ENCODE assay signal across 20 cellular contexts in genomic region chr6:122799916-122800701, GRCh38. TPM values are rescaled to one million over a fixed set of nuclear protein-coding genes. Genes with fewer than 3 reads are reported as not detected.
A peak's percentile ranks its signal among the peaks of the same experiment; 100 is the strongest.
DNase-seq lines count a peak whose midpoint lies in the region; ATAC-seq and TF ChIP-seq lines count a peak whose summit lies in the region.
"Had no signal": no experiment of that assay in that cellular context is flagged by ENCODE, and none has a peak within 500 bp of the region (broad histone marks: within the 10 kb centered on the region; RNA-seq: fewer than 3 reads in every experiment).

No MANE protein-coding gene starts in this region.

- H3K4me2 ChIP-seq in IMR-90 (ENCODE audit: low read depth, low read length) (no peak overlapping the region), hepatocyte (peak overlapping the region; percentile 14), smooth muscle cell (peak overlapping the region; percentile 52)
- H3K4me2 ChIP-seq: GM23338 had no signal

- H3K14ac ChIP-seq in IMR-90 (replicated peaks; ENCODE audit: low read depth, low read length) = peak overlapping the region; percentile 2; the same call in 1 of the 2 replicates

- dilution Hi-C loops in IMR-90 (cut with HindIII; ENCODE audit: low sequenced_read_pairs, unreplicated experiment) = no loop called here

- H3K9me3 ChIP-seq in IMR-90 (ENCODE audit: control insufficient read depth, insufficient read depth, low read length) (no peaks in the 10 kb centered on the region), hepatocyte (ENCODE audit: low read depth) (no peaks in the 10 kb centered on the region), smooth muscle cell (replicated peaks; ENCODE audit: low read depth) (no peaks in the 10 kb centered on the region)
- H3K9me3 ChIP-seq: spleen had no signal

- in situ Hi-C loops in IMR-90 (cut with MboI; ENCODE audit: low sequenced_read_pairs) = no loop called here

- no peaks in the 10 kb centered on the region for H3K36me3 Mint-ChIP-seq in activated CD4-positive, alpha-beta T cell treated with anti-CD3 and anti-CD28 coated beads, Interleukin-2, amount 10 ng/mL, durations not matched to agents 7 days and 5 days (ENCODE audit: low read depth)
- H3K36me3 Mint-ChIP-seq: activated naive CD8-positive, alpha-beta T cell treated with anti-CD3 and anti-CD28 coated beads, Interleukin-2, amount 10 ng/mL, durations not matched to agents 7 days and 5 days; T-cell had no signal

- H3K27me3 Mint-ChIP-seq in activated CD4-positive, alpha-beta T cell treated with anti-CD3 and anti-CD28 coated beads, Interleukin-2, amount 10 ng/mL, durations not matched to agents 7 days and 5 days = no peaks in the 10 kb centered on the region
- H3K27me3 Mint-ChIP-seq: CD4-positive, alpha-beta T cell; T-cell had no signal

- 0 out of 2 replicates have a peak overlapping the region, but pooled peaks have one; percentile 6 for H3K23ac ChIP-seq in IMR-90 (ENCODE audit: low read depth, low read length)

- H3K36me3 ChIP-seq in IMR-90 (ENCODE audit: control insufficient read depth, insufficient read depth, low read length) (peaks cover 36% of the 10 kb centered on the region), hepatocyte (replicated peaks; ENCODE audit: insufficient read depth, low read depth) (no peaks in the 10 kb centered on the region), smooth muscle cell (ENCODE audit: low read depth) (no peaks in the 10 kb centered on the region)

- no peaks in the 10 kb centered on the region for H3K4me1 Mint-ChIP-seq in activated CD4-positive, alpha-beta T cell treated with anti-CD3 and anti-CD28 coated beads, Interleukin-2, amount 10 ng/mL, durations not matched to agents 7 days and 5 days
- H3K4me1 Mint-ChIP-seq: activated naive CD8-positive, alpha-beta T cell treated with anti-CD3 and anti-CD28 coated beads, Interleukin-2, amount 10 ng/mL, durations not matched to agents 7 days and 5 days; T-cell had no signal

- H3K9ac ChIP-seq in IMR-90 (ENCODE audit: low read depth, low read length) (no peak overlapping the region), smooth muscle cell (ENCODE audit: low read depth) (no peak overlapping the region)

- no peak overlapping the region for H2BK5ac ChIP-seq in IMR-90 (ENCODE audit: low read depth, low read length, poor library complexity, severe bottlenecking)

- peak overlapping the region; percentile 95 for H3K18ac ChIP-seq in IMR-90 (ENCODE audit: low read depth, low read length)

- H3K27ac Mint-ChIP-seq in activated CD4-positive, alpha-beta T cell treated with anti-CD3 and anti-CD28 coated beads, Interleukin-2, amount 10 ng/mL, durations not matched to agents 7 days and 5 days = no peak overlapping the region
- H3K27ac Mint-ChIP-seq: activated naive CD8-positive, alpha-beta T cell treated with anti-CD3 and anti-CD28 coated beads, Interleukin-2, amount 10 ng/mL, durations not matched to agents 7 days and 5 days; CD4-positive, alpha-beta T cell; GM23338; T-cell had no signal

- no peak overlapping the region for H4K8ac ChIP-seq in IMR-90 (ENCODE audit: low read depth in 2 of 2, low read length in 2 of 2)

- POLR2A ChIA-PET in IMR-90 (lab: Charles Lee; ENCODE audit: unreplicated experiment) = interaction anchor here (0.5 kb wide), 1 partner anchor 13 kb away, joined by 3 read pairs; no protein-coding TSS in a partner anchor
- POLR2A ChIA-PET in activated CD4-positive, alpha-beta T cell treated with anti-CD3 and anti-CD28 coated beads, Interleukin-2, amount 10 ng/mL, durations not matched to agents 7 days and 5 days (lab: Charles Lee) = no interaction called here

- WGBS in IMR-90 (ENCODE audit: extremely low coverage in 2 of 2, insufficient read length in 1 of 2), 2 experiments = 93% methylated on average over 3 of the region's 5 CpGs; no CpG with 5 or more reads in 1 of the 2 experiments
- 52% methylated on average over 5 of the region's 5 CpGs for WGBS in hepatocyte (ENCODE audit: low lambda C conversion rate, missing lambda C conversion rate)
- 8% methylated on average over 5 of the region's 5 CpGs for whole genome bisulfite sequencing in smooth muscle cell (ENCODE audit: low lambda C conversion rate)

- H3K4me3 Mint-ChIP-seq in activated CD4-positive, alpha-beta T cell treated with anti-CD3 and anti-CD28 coated beads, Interleukin-2, amount 10 ng/mL, durations not matched to agents 7 days and 5 days = no peak overlapping the region
- H3K4me3 Mint-ChIP-seq: activated naive CD8-positive, alpha-beta T cell treated with anti-CD3 and anti-CD28 coated beads, Interleukin-2, amount 10 ng/mL, durations not matched to agents 7 days and 5 days; CD4-positive, alpha-beta T cell; GM23338; neural crest cell; T-cell had no signal

- no peak overlapping the region; the same call in 1 of the 2 replicates for H4K91ac ChIP-seq in IMR-90 (ENCODE audit: insufficient read depth, low read depth, low read length)

- no peak for TF ChIP-seq CTCF in IMR-90 (conservative IDR thresholded peaks at IDR 0.05; ENCODE audit: low read depth, low read length)
- TF ChIP-seq CTCF in hepatocyte (IDR thresholded peaks at IDR 0.05; ENCODE audit: poor library complexity) = no peak
- no peak for TF ChIP-seq CTCF in smooth muscle cell (IDR thresholded peaks at IDR 0.05; ENCODE audit: borderline replicate concordance, insufficient read depth, poor library complexity, severe bottlenecking)

- H2BK15ac ChIP-seq in IMR-90 (ENCODE audit: low read depth, low read length) = no peak overlapping the region; the same call in 2 of the 3 replicates

- H4K20me1 ChIP-seq in IMR-90 (ENCODE audit: insufficient read depth, low read length) (no peaks in the 10 kb centered on the region), hepatocyte (ENCODE audit: insufficient read depth, poor library complexity, severe bottlenecking) (no peaks in the 10 kb centered on the region), smooth muscle cell (ENCODE audit: low read depth) (peaks cover 8% of the 10 kb centered on the region)

- H3F3A ChIP-seq in smooth muscle cell (ENCODE audit: low read depth) = peaks cover 29% of the 10 kb centered on the region

- H3K27ac ChIP-seq in IMR-90 (ENCODE audit: insufficient read depth, low read length) (peak overlapping the region; percentile 94), hepatocyte (peak overlapping the region; percentile 75), smooth muscle cell (ENCODE audit: low read depth) (peak overlapping the region; percentile 73)
- H3K27ac ChIP-seq: spleen had no signal

- peaks cover 13% of the 10 kb centered on the region for H3K9me1 ChIP-seq in IMR-90 (ENCODE audit: insufficient read depth, low read length)

- H3K79me2 ChIP-seq in hepatocyte = peaks cover 28% of the 10 kb centered on the region
- H3K79me2 ChIP-seq in smooth muscle cell (ENCODE audit: low read depth) = no peaks in the 10 kb centered on the region

- peak overlapping the region; percentile 91 for H4K5ac ChIP-seq in IMR-90 (ENCODE audit: low read depth, low read length)

- peaks cover 27% of the 10 kb centered on the region for H3K4me1 ChIP-seq in IMR-90 (ENCODE audit: control insufficient read depth, insufficient read depth, low read length)
- H3K4me1 ChIP-seq in hepatocyte (ENCODE audit: insufficient read depth) = peaks cover 53% of the 10 kb centered on the region
- peaks cover 17% of the 10 kb centered on the region for H3K4me1 ChIP-seq in smooth muscle cell (ENCODE audit: low read depth)
- H3K4me1 ChIP-seq: spleen had no signal

- no peak for TF ChIP-seq RAD21 in IMR-90 (IDR thresholded peaks at IDR 0.05; ENCODE audit: low read length)

- H3K56ac ChIP-seq in IMR-90 (ENCODE audit: extremely low read depth, insufficient read depth, low read length) = no peak overlapping the region

- peak overlapping the region; percentile 53; the same call in 1 of the 2 replicates for H2BK20ac ChIP-seq in IMR-90 (ENCODE audit: low read depth, low read length)

- intact Hi-C loops in IMR-90 (cut with micrococcal nuclease) (no loop called here), left ventricle myocardium superior (cut with micrococcal nuclease) (no loop called here)

- H2AK5ac ChIP-seq in IMR-90 (ENCODE audit: low read depth, low read length) = peak overlapping the region; percentile 79

- no TSS peak for BruUV-seq in IMR-90 (replicated peaks; lab: Mats Ljungman, UMichigan)

- TF ChIP-seq POLR2A in IMR-90 (IDR thresholded peaks at IDR 0.05; ENCODE audit: low read depth, low read length) = no peak

- H3K27me3 ChIP-seq in IMR-90 (ENCODE audit: control insufficient read depth, insufficient read depth, low read length) = no peaks in the 10 kb centered on the region
- no peaks in the 10 kb centered on the region for H3K27me3 ChIP-seq in hepatocyte
- H3K27me3 ChIP-seq in smooth muscle cell (ENCODE audit: low read depth) = no peaks in the 10 kb centered on the region
- H3K27me3 ChIP-seq: spleen had no signal

- DNase-seq in IMR-90 (peak; percentile 62), astrocyte of the hippocampus (ENCODE audit: low read depth, low spot score) (peak; percentile 34), hepatocyte (ENCODE audit: low spot score) (peak; percentile 47), smooth muscle cell (lab: John Stamatoyannopoulos, UW; ENCODE audit: unreplicated experiment) (no peak), NCI-H187 treated with DMSO at 0.1 percent for 48 hours (lab: John Stamatoyannopoulos, UW) (no peak), left ventricle myocardium superior (no peak)
- DNase-seq in activated CD4-positive, alpha-beta T cell treated with anti-CD3 and anti-CD28 coated beads, Interleukin-2, amount 10 ng/mL, durations not matched to agents 7 days and 5 days = no peak
- DNase-seq: activated naive CD8-positive, alpha-beta T cell treated with anti-CD3 and anti-CD28 coated beads, Interleukin-2, amount 10 ng/mL, durations not matched to agents 7 days and 5 days; CD4-positive, alpha-beta T cell; GF-D8; MM.1S; spleen; T-cell had no signal

- peak overlapping the region; percentile 73 for H3K4ac ChIP-seq in IMR-90 (ENCODE audit: low read depth, low read length)

- H2BK120ac ChIP-seq in IMR-90 (ENCODE audit: low read depth, low read length) = peak overlapping the region; percentile 9; the same call in 1 of the 2 replicates

- H2AFZ ChIP-seq in IMR-90 (replicated peaks; ENCODE audit: low read length, poor library complexity) (no peak overlapping the region), hepatocyte (no peak overlapping the region), smooth muscle cell (ENCODE audit: low read depth) (no peak overlapping the region)
- H2AFZ ChIP-seq: GM23338 had no signal

- no peaks in the 10 kb centered on the region for H3K9me2 ChIP-seq in hepatocyte (replicated peaks; ENCODE audit: insufficient read depth)

- H3K4me3 ChIP-seq in IMR-90 (ENCODE audit: insufficient read depth, low read depth, low read length) = no peak overlapping the region
- H3K4me3 ChIP-seq in hepatocyte = no peak overlapping the region
- no peak overlapping the region for H3K4me3 ChIP-seq in smooth muscle cell
- H3K4me3 ChIP-seq: GM23338, spleen had no signal

- H3K9me3 Mint-ChIP-seq in activated CD4-positive, alpha-beta T cell treated with anti-CD3 and anti-CD28 coated beads, Interleukin-2, amount 10 ng/mL, durations not matched to agents 7 days and 5 days = no peaks in the 10 kb centered on the region
- H3K9me3 Mint-ChIP-seq: activated naive CD8-positive, alpha-beta T cell treated with anti-CD3 and anti-CD28 coated beads, Interleukin-2, amount 10 ng/mL, durations not matched to agents 7 days and 5 days; CD4-positive, alpha-beta T cell; GM23338; neural crest cell; T-cell had no signal

- ATAC-seq in IMR-90 (ENCODE audit: low read depth) (peak; percentile 54), left ventricle myocardium superior (no peak), GM21737 (IDR thresholded peaks at IDR 0.05; ENCODE audit: unreplicated experiment) (no peak)
- ATAC-seq: GM23338, T-cell had no signal

- peaks cover 0 to 7% of the 10 kb centered on the region in 2 experiments; a peak in 3 of 4 replicates for H3K79me1 ChIP-seq in IMR-90 (ENCODE audit: low read depth in 1 of 2, low read length in 2 of 2)

- CTCF ChIA-PET in IMR-90 (lab: Yijun Ruan, JAX) = interaction anchor here (0.8 to 1.5 kb wide), 2 partner anchors 10 to 11 kb away, joined by 3 to 4 read pairs; partner anchors contain the start of gene SMPDL3A
- CTCF ChIA-PET in activated CD4-positive, alpha-beta T cell treated with anti-CD3 and anti-CD28 coated beads, Interleukin-2, amount 10 ng/mL, durations not matched to agents 7 days and 5 days (lab: Charles Lee) = no interaction called here

- no peak overlapping the region for H2AK9ac ChIP-seq in IMR-90 (replicated peaks; ENCODE audit: low read depth, low read length, poor library complexity)

RNA-seq across cellular contexts. Expression of gene SMPDL3A, which starts 11.1 kb away (rescaled TPM):
- total RNA-seq in IMR-90 (2012; rRNA removed) = 9.7 and 9.9 TPM in 2 replicates
- polyA plus RNA-seq in IMR-90 (2012; rRNA removed) = 14.2 TPM in 2 replicates
- 3.5 and 7.3 TPM in 2 replicates for polyA plus RNA-seq in IMR-90 (2012; cell fraction: cytosol; rRNA removed)
- polyA plus RNA-seq in IMR-90 (2012; cell fraction: nucleus; rRNA removed; ENCODE audit: low replicate concordance) = 3.2 and 12.1 TPM in 2 replicates
- 124 and 126 TPM in 2 replicates for total RNA-seq in hepatocyte
- 104 and 115 TPM in 2 replicates for polyA plus RNA-seq in hepatocyte
- 6.5 and 14.5 TPM in 2 replicates for total RNA-seq in smooth muscle cell
- 2.3 and 8.6 TPM in 2 replicates for polyA plus RNA-seq in smooth muscle cell
- under 1 TPM in 1 of 2 experiments, not detected in 1; 0.19 TPM for total RNA-seq in activated CD4-positive, alpha-beta T cell treated with anti-CD3 and anti-CD28 coated beads, Interleukin-2, amount 10 ng/mL, durations not matched to agents 7 days and 5 days
- 4.4 TPM for total RNA-seq in left ventricle myocardium superior
- total RNA-seq: OCI-LY7 had no signal

RNA-seq across cellular contexts. Expression of gene FABP7, which starts 20.6 kb away (rescaled TPM):
- total RNA-seq in IMR-90 (2012; rRNA removed) (not detected in 2 replicates), hepatocyte (0.24 and 0.60 TPM in 2 replicates), smooth muscle cell (not detected in 2 replicates), left ventricle myocardium superior (not detected)
- polyA plus RNA-seq in IMR-90 (2012; rRNA removed) (not detected in 2 replicates), hepatocyte (0.96 TPM in 1 of 2 replicates, not detected in the other), smooth muscle cell (not detected in 2 replicates)
- not detected in 2 replicates for polyA plus RNA-seq in IMR-90 (2012; cell fraction: cytosol; rRNA removed)
- polyA plus RNA-seq in IMR-90 (2012; cell fraction: nucleus; rRNA removed; ENCODE audit: low replicate concordance) = not detected in 2 replicates
- not detected for total RNA-seq in activated CD4-positive, alpha-beta T cell treated with anti-CD3 and anti-CD28 coated beads, Interleukin-2, amount 10 ng/mL, durations not matched to agents 7 days and 5 days
- total RNA-seq: activated naive CD8-positive, alpha-beta T cell treated with anti-CD3 and anti-CD28 coated beads, Interleukin-2, amount 10 ng/mL, durations not matched to agents 7 days and 5 days; CD4-positive, alpha-beta T cell; dermis microvascular lymphatic vessel endothelial cell; glomerular endothelial cell; OCI-LY7; spleen; subcutaneous adipose tissue; T-cell had no signal

Comparison
In these comparisons a context has a peak if more than half of its experiments do, and no peak if none do; other contexts are left out.
1. DNase-seq: peak in IMR-90 (single experiment), astrocyte of the hippocampus (single experiment) and hepatocyte (single experiment); none in smooth muscle cell (single experiment), activated CD4-positive, alpha-beta T cell treated with anti-CD3 and anti-CD28 coated beads, Interleukin-2, amount 10 ng/mL, durations not matched to agents 7 days and 5 days (single experiment), NCI-H187 treated with DMSO at 0.1 percent for 48 hours (single experiment) and left ventricle myocardium superior (single experiment).
2. Peak in every context shown above with its lines, with median percentiles within 50 percentile points of each other: H3K27ac ChIP-seq.